ENCODE assay signal across 11 cellular contexts in the genomic region with DNA sequence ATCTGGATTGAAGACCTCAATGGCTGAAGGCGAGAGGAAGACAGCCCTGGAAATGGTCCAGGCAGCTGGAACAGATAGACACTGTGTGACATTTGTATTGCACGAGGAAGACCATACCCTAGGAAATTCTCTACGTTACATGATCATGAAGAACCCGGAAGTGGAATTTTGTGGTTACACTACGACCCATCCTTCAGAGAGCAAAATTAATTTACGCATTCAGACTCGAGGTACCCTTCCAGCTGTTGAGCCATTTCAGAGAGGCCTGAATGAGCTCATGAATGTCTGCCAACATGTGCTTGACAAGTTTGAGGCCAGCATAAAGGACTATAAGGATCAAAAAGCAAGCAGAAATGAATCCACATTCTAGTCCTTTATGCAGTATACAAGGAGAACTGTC. TPM values are rescaled to one million over a fixed set of nuclear protein-coding genes. Genes with fewer than 3 reads are reported as not detected.
DNase-seq lines count a peak whose midpoint lies in the region; FAIRE-seq and TF ChIP-seq lines count a peak whose summit lies in the region.
"Had no signal": no experiment of that assay in that cellular context is flagged by ENCODE, and none has a peak within 500 bp of the region (broad histone marks: within the 10 kb centered on the region; RNA-seq: fewer than 3 reads in every experiment).

No MANE protein-coding gene starts in this region.

- DNase-seq in GM12892 (ENCODE audit: insufficient read length) (no peak), coronary artery (ENCODE audit: low spot score) (no peak), SKM-1 treated with dmso at 0.1 percent for 144 hours (lab: John Stamatoyannopoulos, UW; ENCODE audit: unreplicated experiment) (no peak), putamen (ENCODE audit: low spot score) (no peak), NCI-H1092 (lab: John Stamatoyannopoulos, UW) (no peak), NCI-H2029 treated with DMSO at 0.1 percent for 48 hours (lab: John Stamatoyannopoulos, UW) (no peak)
- DNase-seq: activated CD8-positive, alpha-beta memory T cell treated with anti-CD3 and anti-CD28 coated beads, Interleukin-2, amount 50 U/mL, for 48 hours; NCI-H446 treated with DMSO at 0.1 percent for 48 hours had no signal

- no peaks in the 10 kb centered on the region for H3K27me3 ChIP-seq in OCI-LY1 (ENCODE audit: insufficient read depth, low read length)
- no peaks in the 10 kb centered on the region for H3K27me3 ChIP-seq in neuron (ENCODE audit: insufficient read depth, low read length)
- H3K27me3 ChIP-seq: tibial nerve had no signal

- peaks cover 63% of the 10 kb centered on the region for H3K79me2 ChIP-seq in OCI-LY1 (ENCODE audit: insufficient read depth, low read length)

- no peaks in the 10 kb centered on the region; the same call in 1 of the 2 replicates for H4K20me1 ChIP-seq in OCI-LY1 (ENCODE audit: insufficient read depth, low read length)

- H3K9me2 ChIP-seq in OCI-LY1 (ENCODE audit: low read depth, low read length), result no peaks in the 10 kb centered on the region

- peak overlapping the region; percentile 98 for H3K9ac ChIP-seq in OCI-LY1 (ENCODE audit: low read length)

- H3K4me3 ChIP-seq in OCI-LY1 (ENCODE audit: low read depth, low read length, poor library complexity, severe bottlenecking), result peak overlapping the region; percentile 99
- peak overlapping the region; percentile 93 for H3K4me3 ChIP-seq in coronary artery
- peak overlapping the region; percentile 77 for H3K4me3 ChIP-seq in neuron (ENCODE audit: low read length)

- no peaks in the 10 kb centered on the region for H3F3A ChIP-seq in OCI-LY1 (ENCODE audit: insufficient read depth, low read length)

- H3K36me3 ChIP-seq in OCI-LY1 (ENCODE audit: insufficient read depth, low read length) (peaks cover 42% of the 10 kb centered on the region), neuron (ENCODE audit: insufficient read depth, low read length) (peaks cover 16% of the 10 kb centered on the region)

- no peak for TF ChIP-seq CTCF in OCI-LY1 (IDR thresholded peaks at IDR 0.05; ENCODE audit: low read length)
- no peak for TF ChIP-seq CTCF in coronary artery (IDR thresholded peaks at IDR 0.05)

- H3K9me3 ChIP-seq in OCI-LY1 (ENCODE audit: low read length), result no peaks in the 10 kb centered on the region
- H3K9me3 ChIP-seq in neuron (ENCODE audit: low read length), result no peaks in the 10 kb centered on the region
- H3K9me3 ChIP-seq: tibial nerve had no signal

- H3K4me1 ChIP-seq in OCI-LY1 (ENCODE audit: insufficient read depth, low read length, severe bottlenecking), result peaks cover 32% of the 10 kb centered on the region
- peaks cover 15% of the 10 kb centered on the region for H3K4me1 ChIP-seq in neuron (ENCODE audit: insufficient read depth, low read length)

- TF ChIP-seq POLR2A in GM12892 (IDR thresholded peaks at IDR 0.05; ENCODE audit: low read depth, low read length), result no peak

- FAIRE-seq in GM12892 (lab: Jason Lieb, UNC), result peak; percentile 27

- H3K4me2 ChIP-seq in OCI-LY1 (ENCODE audit: low read length), result peak overlapping the region; percentile 98

- no peak overlapping the region for H2AFZ ChIP-seq in OCI-LY1 (ENCODE audit: low read length)
- H2AFZ ChIP-seq in neuron (ENCODE audit: low read depth, low read length), result no peak overlapping the region

- H3K27ac ChIP-seq in OCI-LY1 (ENCODE audit: low read depth, low read length, poor library complexity, severe bottlenecking), result peak overlapping the region; percentile 48
- no peak overlapping the region for H3K27ac ChIP-seq in coronary artery

RNA-seq across cellular contexts. Expression of a gene that starts 1.2 kb away (rescaled TPM):
- polyA plus RNA-seq in GM12892 (2012; ENCODE audit: missing spikeins), result 189 TPM

RNA-seq across cellular contexts. Expression of a gene that starts 2.6 kb away (rescaled TPM):
- 3.2 TPM for polyA plus RNA-seq in GM12892 (2012; ENCODE audit: missing spikeins)
